ENCODE assay signal across 7 cellular contexts in the genomic region with DNA sequence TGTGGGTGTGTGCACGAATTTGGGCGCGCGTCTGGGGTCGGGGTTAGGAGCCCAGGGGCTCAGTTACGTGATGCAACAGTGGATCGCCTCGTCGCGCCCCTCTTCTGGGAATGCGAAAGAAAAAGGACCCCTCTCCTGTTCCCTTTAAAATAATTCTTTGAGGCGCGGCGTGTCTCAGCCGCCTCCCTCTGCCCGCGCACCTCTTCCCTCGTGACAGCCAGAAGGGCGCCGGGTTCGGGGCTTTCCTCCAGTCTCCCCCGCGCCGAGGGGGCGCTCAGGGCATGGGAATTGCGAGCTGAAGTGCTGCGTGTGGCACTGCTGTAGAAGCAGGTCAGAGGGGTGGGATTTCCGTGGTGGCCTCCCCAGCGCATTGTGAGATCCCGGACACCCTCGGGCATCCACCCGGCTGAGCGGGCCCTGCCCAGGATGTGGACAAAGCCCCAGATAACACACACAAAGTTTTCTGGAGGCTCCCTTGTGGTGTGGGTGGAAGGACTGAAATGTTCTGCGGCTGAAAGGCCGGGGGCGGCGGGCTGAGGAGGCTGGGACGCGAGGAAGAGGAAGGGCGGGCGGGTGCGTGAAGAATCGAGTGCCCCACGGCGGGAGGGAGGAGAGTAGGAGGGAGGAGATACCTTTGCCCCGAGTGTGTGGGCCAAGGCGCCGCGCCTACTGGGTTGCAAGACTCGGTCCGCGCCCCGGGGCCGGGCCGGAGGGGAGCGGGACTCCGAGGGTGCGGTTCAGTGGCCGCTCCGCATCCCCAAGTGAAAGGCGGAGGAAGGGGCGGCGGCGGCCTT. TPM values are rescaled to one million over a fixed set of nuclear protein-coding genes. Genes with fewer than 3 reads are reported as not detected.
DNase-seq lines count a peak whose midpoint lies in the region; FAIRE-seq and TF ChIP-seq lines count a peak whose summit lies in the region.

No MANE protein-coding gene starts in this region.

- no peak overlapping the region for H3K4ac ChIP-seq in H1 (replicated peaks; ENCODE audit: insufficient read length, low read depth, low read length)
- H3K4ac ChIP-seq in mesendoderm (ENCODE audit: low read depth, low read length) = peak overlapping the region; percentile 61

- H3K9me3 ChIP-seq in H1 (ENCODE audit: insufficient read depth in 2 of 2, low read depth in 1 of 2, low read length in 1 of 2) = no peaks in the 10 kb centered on the region

- H3K79me1 ChIP-seq in H1 (ENCODE audit: low read depth, low read length) (no peaks in the 10 kb centered on the region; the same call in 1 of the 2 replicates), mesendoderm (ENCODE audit: low read length) (peaks cover 20% of the 10 kb centered on the region)

- peaks cover 21% of the 10 kb centered on the region for H3K23me2 ChIP-seq in H1 (ENCODE audit: low read depth, low read length)

- TF ChIP-seq CTCF in GM13977 (IDR thresholded peaks at IDR 0.05; ENCODE audit: extremely low read depth, insufficient read depth, missing control alignments) (peak; percentile 33), H1 (IDR thresholded peaks at IDR 0.05; ENCODE audit: control extremely low read depth in 1 of 3, insufficient read depth in 1 of 3, low read depth in 1 of 3, low read length in 3 of 3) (no peak)

- peak overlapping the region; percentile 80 to 82 (median 80) for H3K4me3 ChIP-seq in H1 (ENCODE audit: extremely low read depth in 1 of 4, insufficient read depth in 2 of 4, low read depth in 3 of 4, low read length in 4 of 4)
- peak overlapping the region; percentile 88 for H3K4me3 ChIP-seq in mesendoderm (ENCODE audit: low read length)

- H3K4me2 ChIP-seq in H1 (ENCODE audit: insufficient read depth in 1 of 2, low read depth in 2 of 2, low read length in 2 of 2) = peak overlapping the region; percentile 87 to 88
- peak overlapping the region; percentile 58 for H3K4me2 ChIP-seq in mesendoderm (ENCODE audit: low read length)

- H4K91ac ChIP-seq in H1 (replicated peaks; ENCODE audit: insufficient read length, low read length) = no peak overlapping the region

- H2AFZ ChIP-seq in H1 (ENCODE audit: low read length) = no peak overlapping the region

- no peak for FAIRE-seq in H1 (lab: Jason Lieb, UNC)

- no peak overlapping the region for H2BK12ac ChIP-seq in H1 (ENCODE audit: low read depth, low read length)

- CTCF ChIA-PET in H1 (lab: Charles Lee; ENCODE audit: partially characterized antibody) = interaction anchor here (0.6 to 1.7 kb wide), 7 partner anchors 17 to 254 kb away, joined by 3 to 6 read pairs (median 3); partner anchors contain the start of gene SOWAHB

- H4K8ac ChIP-seq in H1 (ENCODE audit: extremely low read depth, insufficient read depth, low read length) (peak overlapping the region; percentile 76; the same call in 1 of the 2 replicates), mesendoderm (ENCODE audit: low read depth, low read length) (no peak overlapping the region)

- POLR2A ChIA-PET in H1 (lab: Charles Lee; ENCODE audit: partially characterized antibody) = interaction anchor here (0.8 to 1.6 kb wide), 13 partner anchors 8 to 231 kb away, joined by 3 to 5 read pairs (median 3); partner anchors contain the start of gene SOWAHB

- peak in 1 of 2 experiments; percentile 23; a peak in 1 of 4 replicates for TF ChIP-seq RAD21 in H1 (IDR thresholded peaks at IDR 0.05 in 1 of 2, conservative IDR thresholded peaks at IDR 0.05 in 1 of 2; ENCODE audit: low read depth in 2 of 2, low read length in 2 of 2)

- H3K23ac ChIP-seq in H1 (ENCODE audit: insufficient read length) = no peak overlapping the region
- peak overlapping the region; percentile 51 for H3K23ac ChIP-seq in mesendoderm (ENCODE audit: low read length)

- peaks cover 1 to 4% of the 10 kb centered on the region in 2 experiments for H4K20me1 ChIP-seq in H1 (replicated peaks in 1 of 2; ENCODE audit: control insufficient read depth in 1 of 2, insufficient read depth in 2 of 2, low read length in 2 of 2)

- H2AK5ac ChIP-seq in H1 (ENCODE audit: low read depth, low read length) = no peak overlapping the region
- no peak overlapping the region for H2AK5ac ChIP-seq in mesendoderm (ENCODE audit: low read length)

- DNase-seq in GM13977 (ENCODE audit: low spot score) = peak; percentile 61
- peak; percentile 7 for DNase-seq in HCEC 1CT
- peak; percentile 39 for DNase-seq in NCI-H1092 (lab: John Stamatoyannopoulos, UW)
- DNase-seq in activated CD8-positive, alpha-beta memory T cell treated with anti-CD3 and anti-CD28 coated beads for 48 hours (ENCODE audit: low read depth in 2 of 3, low spot score in 2 of 3) = peak in 2 of 3 experiments; percentile 26 to 42
- peak in 1 of 2 experiments; percentile 68 for DNase-seq in H1 (ENCODE audit: low read depth in 1 of 2, low spot score in 2 of 2)
- peak; percentile 57 for DNase-seq in mesendoderm
- DNase-seq in stimulated activated CD8-positive, alpha-beta memory T cell treated with anti-CD3 and anti-CD28 coated beads, Interleukin-4, amount 100 ng/mL, for 48 hours = peak; percentile 68

- H3K27me3 ChIP-seq in H1 (replicated peaks in 1 of 4; ENCODE audit: control insufficient read depth in 3 of 4, extremely low read depth in 1 of 4, insufficient read depth in 3 of 4, low read length in 3 of 4) (peaks cover 0 to 13% (median 10%) of the 10 kb centered on the region in 4 experiments; a peak in 5 of 7 replicates), mesendoderm (ENCODE audit: insufficient read depth, low read length, poor library complexity) (no peaks in the 10 kb centered on the region)

- no peaks in the 10 kb centered on the region for H3K36me3 ChIP-seq in H1 (ENCODE audit: control insufficient read depth in 2 of 4, insufficient read depth in 4 of 4, low read length in 3 of 4)
- H3K36me3 ChIP-seq in mesendoderm (ENCODE audit: control insufficient read depth, insufficient read depth, low read length) = no peaks in the 10 kb centered on the region

- no peak overlapping the region for H2BK5ac ChIP-seq in H1 (ENCODE audit: low read depth, low read length)
- H2BK5ac ChIP-seq in mesendoderm (ENCODE audit: low read length) = peak overlapping the region; percentile 31

- WGBS in H1 (ENCODE audit: extremely low coverage in 1 of 2, insufficient coverage in 1 of 2, insufficient read length in 1 of 2, insufficient replicate concordance in 2 of 2, low coverage in 1 of 2, low lambda C conversion rate in 2 of 2, missing lambda C conversion rate in 1 of 2), 2 experiments = 0% methylated on average over 42 of the region's 64 CpGs; no CpG with 5 or more reads in 1 of the 2 experiments
- WGBS in mesendoderm (ENCODE audit: extremely low coverage, insufficient coverage, low lambda C conversion rate) = no CpG with 5 or more reads among the region's 64 CpGs

- no peak overlapping the region for H2BK120ac ChIP-seq in H1 (replicated peaks; ENCODE audit: low read depth, low read length)
- H2BK120ac ChIP-seq in mesendoderm (ENCODE audit: low read depth, low read length) = peak overlapping the region; percentile 16

- H3K27ac ChIP-seq in H1 (ENCODE audit: low read depth, low read length) (no peak overlapping the region), mesendoderm (ENCODE audit: low read depth, low read length) (peak overlapping the region; percentile 99)

- H4K5ac ChIP-seq in H1 (ENCODE audit: insufficient read length, low read depth, low read length) = no peak overlapping the region
- H4K5ac ChIP-seq in mesendoderm (ENCODE audit: low read length) = no peak overlapping the region

- 0 out of 2 replicates have a peak overlapping the region, but pooled peaks have one; percentile 24 for H2BK20ac ChIP-seq in H1 (ENCODE audit: low read length)

- peak in 1 of 2 experiments; percentile 27; a peak in 1 of 3 replicates for TF ChIP-seq POLR2A in H1 (IDR thresholded peaks at IDR 0.05; ENCODE audit: control extremely low read depth in 1 of 2, low read depth in 2 of 2, low read length in 2 of 2)

- H3K56ac ChIP-seq in H1 (replicated peaks; ENCODE audit: insufficient read length, low read depth, low read length) (peak overlapping the region; percentile 37), mesendoderm (ENCODE audit: low read length) (peak overlapping the region; percentile 97)

- in situ Hi-C loops in GM13977 (cut with MboI; ENCODE audit: low pct_unique_long_range_greater_than_20kb, low sequenced_read_pairs, unreplicated experiment) = no loop called here

- H3K9ac ChIP-seq in H1 (replicated peaks in 1 of 4; ENCODE audit: extremely low read depth in 1 of 4, low read depth in 3 of 4, low read length in 3 of 4) = peak overlapping the region; percentile 13 to 75 (median 52); a peak in 5 of 7 replicates
- peak overlapping the region; percentile 95 for H3K9ac ChIP-seq in mesendoderm (ENCODE audit: low read length)

- no peak overlapping the region for H3K14ac ChIP-seq in H1 (ENCODE audit: insufficient read length)

- TF ChIP-seq EP300 in H1 (IDR thresholded peaks at IDR 0.05; ENCODE audit: borderline replicate concordance in 1 of 2, low read depth in 2 of 2, low read length in 2 of 2) = no peak

- peaks cover 2 to 6% (median 5%) of the 10 kb centered on the region in 4 experiments; a peak in 5 of 7 replicates for H3K4me1 ChIP-seq in H1 (replicated peaks in 1 of 4; ENCODE audit: control insufficient read depth in 3 of 4, insufficient read depth in 4 of 4, low read length in 3 of 4)
- peaks cover 11% of the 10 kb centered on the region for H3K4me1 ChIP-seq in mesendoderm (ENCODE audit: control insufficient read depth, low read depth, low read length)

- H3K79me2 ChIP-seq in H1 (ENCODE audit: control insufficient read depth in 1 of 2, insufficient read depth in 2 of 2, low read length in 2 of 2) (peaks cover 0 to 40% of the 10 kb centered on the region in 2 experiments; a peak in 3 of 4 replicates), mesendoderm (ENCODE audit: control insufficient read depth, insufficient read depth, low read length) (peaks cover 61% of the 10 kb centered on the region)

- H3K18ac ChIP-seq in H1 (ENCODE audit: extremely low read depth, low read length) = peak overlapping the region; percentile 95; the same call in 1 of the 2 replicates
- peak overlapping the region; percentile 72 for H3K18ac ChIP-seq in mesendoderm (ENCODE audit: low read length)

- H2BK15ac ChIP-seq in H1 (ENCODE audit: low read length) = no peak overlapping the region; the same call in 1 of the 2 replicates
- no peak overlapping the region for H2BK15ac ChIP-seq in mesendoderm (replicated peaks; ENCODE audit: low read depth)

RNA-seq across cellular contexts. Expression of gene SEPTIN11, which starts 0.7 kb away (rescaled TPM):
- total RNA-seq in H1 (2021; fragmentation: NEBNext Ultra II Directional; extraction: Animal tissue kit (Norgen Biotek cat#: 25700)) = 105 and 110 TPM in 2 replicates
- 21.0 and 32.2 TPM in 2 replicates for polyA plus RNA-seq in H1 (2011; rRNA removed)
- polyA plus RNA-seq in H1 (2011; cell fraction: cytosol; rRNA removed) = 39.8 TPM
- polyA plus RNA-seq in H1 (2011; cell fraction: nucleus; rRNA removed) = 18.1 TPM
- 37.4 to 86.3 TPM (median 45.0 TPM) in 4 replicates for polyA plus RNA-seq in H1 (2012, experiment 1 of 2)
- 3.4 TPM for polyA plus RNA-seq in H1 (2012, experiment 2 of 2)
- 105 TPM for polyA plus RNA-seq in H1 (2013, experiment 1 of 2)
- 121 TPM for polyA plus RNA-seq in H1 (2013, experiment 2 of 2)
- 92.8 and 155 TPM in 2 replicates for polyA minus RNA-seq in H1 (2011; rRNA and poly(A)+ RNA removed)
- 40.9 TPM for polyA minus RNA-seq in H1 (2011; cell fraction: cytosol; rRNA and poly(A)+ RNA removed)
- polyA minus RNA-seq in H1 (2011; cell fraction: nucleus; rRNA and poly(A)+ RNA removed) = 68.8 TPM
- 142 TPM for polyA plus RNA-seq in mesendoderm (2013, experiment 1 of 2)
- 163 TPM for polyA plus RNA-seq in mesendoderm (2013, experiment 2 of 2)

RNA-seq across cellular contexts. Expression of gene SOWAHB, which starts 52.3 kb away (rescaled TPM):
- total RNA-seq in H1 (2021; fragmentation: NEBNext Ultra II Directional; extraction: Animal tissue kit (Norgen Biotek cat#: 25700)) = 0.65 and 1.1 TPM in 2 replicates
- 0.15 and 0.31 TPM in 2 replicates for polyA plus RNA-seq in H1 (2011; rRNA removed)
- 0.34 TPM for polyA plus RNA-seq in H1 (2011; cell fraction: cytosol; rRNA removed)
- 0.46 TPM for polyA plus RNA-seq in H1 (2011; cell fraction: nucleus; rRNA removed)
- polyA plus RNA-seq in H1 (2012, experiment 1 of 2) = 0.14 to 0.57 TPM (median 0.41 TPM) in 4 replicates
- polyA plus RNA-seq in H1 (2012, experiment 2 of 2) = 0.13 TPM
- polyA plus RNA-seq in H1 (2013, experiment 1 of 2) = 0.24 TPM
- polyA plus RNA-seq in H1 (2013, experiment 2 of 2) = 0.26 TPM
- 0.41 and 0.63 TPM in 2 replicates for polyA minus RNA-seq in H1 (2011; rRNA and poly(A)+ RNA removed)
- 1.5 TPM for polyA minus RNA-seq in H1 (2011; cell fraction: cytosol; rRNA and poly(A)+ RNA removed)
- 1.9 TPM for polyA minus RNA-seq in H1 (2011; cell fraction: nucleus; rRNA and poly(A)+ RNA removed)
- 0.20 TPM for polyA plus RNA-seq in mesendoderm (2013, experiment 1 of 2)
- 0.15 TPM for polyA plus RNA-seq in mesendoderm (2013, experiment 2 of 2)
